Comparison of ENCODE assay signal across 8 cellular contexts in the genomic region with DNA sequence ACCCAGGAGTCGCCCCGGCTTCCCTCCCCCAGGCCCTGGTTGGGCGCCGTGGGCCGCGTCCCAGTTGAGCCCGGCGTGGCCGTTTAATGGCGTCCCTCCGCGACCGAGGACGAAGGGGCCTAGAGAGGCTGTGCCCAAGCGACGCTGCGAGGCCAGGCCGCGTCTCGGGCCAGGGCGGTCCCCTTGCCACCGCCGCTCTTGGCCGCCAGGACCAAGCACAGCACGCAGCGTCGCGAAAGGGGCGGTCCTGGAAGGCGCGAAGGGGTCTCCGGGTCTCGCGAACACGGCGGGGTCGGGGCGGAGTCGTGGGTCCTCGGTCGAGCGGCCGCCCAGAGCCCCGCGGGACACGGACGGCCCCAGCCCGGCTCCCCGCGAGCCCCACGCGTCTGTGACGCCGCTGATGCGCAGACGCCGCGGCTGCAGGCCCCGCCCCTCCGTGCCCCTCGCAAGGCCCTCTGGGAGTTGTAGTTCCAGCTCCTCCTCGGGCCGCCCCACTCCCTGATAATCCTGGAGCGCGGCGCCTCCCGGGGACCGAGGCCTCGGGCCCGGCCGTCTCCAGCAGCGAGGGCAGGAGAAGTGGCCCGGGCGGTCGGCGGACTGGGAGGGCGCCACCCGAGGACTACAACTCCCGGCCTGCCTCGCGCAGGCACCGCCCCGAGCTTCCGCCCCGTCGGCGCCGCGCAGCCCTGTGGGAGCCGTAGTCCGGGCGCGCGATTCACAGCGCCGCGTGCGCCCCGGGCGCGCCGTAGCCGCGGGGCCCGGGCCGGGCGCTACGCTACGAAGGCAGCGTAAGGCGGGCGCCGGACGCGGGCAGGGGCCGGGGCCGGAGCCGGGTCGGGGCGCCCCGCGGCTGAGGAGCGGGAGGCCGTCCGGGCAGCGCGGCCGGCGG. TPM values are rescaled to one million over a fixed set of nuclear protein-coding genes. Genes with fewer than 3 reads are reported as not detected.
A peak's percentile ranks its signal among the peaks of the same experiment; 100 is the strongest.
DNase-seq lines count a peak whose midpoint lies in the region; TF ChIP-seq lines count a peak whose summit lies in the region.

Gene CAPN15 (plus strand): TSS at position 698 of the 889 bp plus-strand sequence. CDS start 19,127 bp downstream, outside the sequence.

- no peaks in the 10 kb centered on the region for H3K9me3 Mint-ChIP-seq in neural crest cell

- H3K27ac Mint-ChIP-seq in neural crest cell (ENCODE audit: unreplicated experiment): peak within 1 kb of the TSS; percentile 97

- peak within 1 kb of the TSS; percentile 78 to 87 for H3K9ac ChIP-seq in stomach smooth muscle (ENCODE audit: low read length in 2 of 2)

- H3K27me3 ChIP-seq in stomach smooth muscle (ENCODE audit: control insufficient read depth in 1 of 2, insufficient read depth in 2 of 2, low read length in 2 of 2): no peaks in the 10 kb centered on the region

- peak; percentile 48 for TF ChIP-seq CTCF in neural crest cell (conservative IDR thresholded peaks at IDR 0.05)

- no peaks in the 10 kb centered on the region for H3K36me3 ChIP-seq in stomach smooth muscle (ENCODE audit: control insufficient read depth in 2 of 2, insufficient read depth in 2 of 2, low read length in 2 of 2)

- peaks cover 3% of the 10 kb centered on the region for H3K36me3 Mint-ChIP-seq in neural crest cell (ENCODE audit: low read depth)

- H3K4me3 Mint-ChIP-seq in neural crest cell: peak within 1 kb of the TSS; percentile 94

- no peaks in the 10 kb centered on the region for H3K9me3 ChIP-seq in stomach smooth muscle (ENCODE audit: control insufficient read depth in 2 of 2, low read length in 2 of 2)

- peak; percentile 87 for DNase-seq in EH (ENCODE audit: low read depth)
- DNase-seq in H4 (ENCODE audit: low spot score): peak; percentile 63
- DNase-seq in LoVo (ENCODE audit: low spot score): peak; percentile 88
- peak; percentile 43 for DNase-seq in SHP77 treated with DMSO at 0.1 percent for 48 hours (lab: John Stamatoyannopoulos, UW)
- peak; percentile 94 for DNase-seq in activated effector memory CD4-positive, alpha-beta T cell treated with anti-CD3 and anti-CD28 coated beads, Interleukin-2, amount 50 U/mL, for 16 hours
- peak; percentile 70 for DNase-seq in fibroblast of the conjunctiva (ENCODE audit: low read depth)
- DNase-seq in neural crest cell (ENCODE audit: low read depth, low spot score): peak; percentile 83

- peak within 1 kb of the TSS; percentile 77 to 85 for H3K4me3 ChIP-seq in stomach smooth muscle (ENCODE audit: low read length in 2 of 2)

- H3K4me1 ChIP-seq in stomach smooth muscle (ENCODE audit: control insufficient read depth, insufficient read depth, low read length): peaks cover 41% of the 10 kb centered on the region

- H3K4me1 Mint-ChIP-seq in neural crest cell: peaks cover 26% of the 10 kb centered on the region

- peaks cover 4% of the 10 kb centered on the region for H3K27me3 Mint-ChIP-seq in neural crest cell (ENCODE audit: low read depth)

- H3K27ac ChIP-seq in stomach smooth muscle (ENCODE audit: low read length): peak within 1 kb of the TSS; percentile 89

RNA-seq across cellular contexts. Expression of gene CAPN15, which starts in this region (rescaled TPM):
- total RNA-seq in H4 (2014; rRNA removed; shearing (Covaris generic)): 4.4 and 8.3 TPM in 2 replicates
- total RNA-seq in neural crest cell: 56.9 and 60.3 TPM in 2 replicates

Comparison
In these comparisons a context has a peak if more than half of its experiments do, and no peak if none do; other contexts are left out.
1. Peak in every context shown above with its lines: DNase-seq, H3K4me3 ChIP-seq and H3K27ac ChIP-seq.
2. DNase-seq: peak in every context shown above with its lines; median percentile 94 in activated effector memory CD4-positive, alpha-beta T cell treated with anti-CD3 and anti-CD28 coated beads, Interleukin-2, amount 50 U/mL, for 16 hours; 88 in LoVo; 87 in EH; 83 in neural crest cell; 70 in fibroblast of the conjunctiva; 63 in H4; 43 in SHP77 treated with DMSO at 0.1 percent for 48 hours.